8 cellular contexts compared by ENCODE assay signal in genomic region chr1:51878307-51878615, GRCh38. TPM values are rescaled to one million over a fixed set of nuclear protein-coding genes. Genes with fewer than 3 reads are reported as not detected.
DNase-seq lines count a peak whose midpoint lies in the region; ATAC-seq, FAIRE-seq and TF ChIP-seq lines count a peak whose summit lies in the region.

No MANE protein-coding gene starts in this region.

- H3K36me3 ChIP-seq in BLaER1, result peaks cover 17% of the 10 kb centered on the region
- H3K36me3 ChIP-seq in mesenchymal stem cell (ENCODE audit: control insufficient read depth in 1 of 2, insufficient read depth in 2 of 2, low read depth in 1 of 2, low read length in 2 of 2), result peaks cover 3 to 4% of the 10 kb centered on the region in 2 experiments

- H3K4ac ChIP-seq in mesenchymal stem cell (ENCODE audit: low read depth in 1 of 2, low read length in 2 of 2), result peak overlapping the region; percentile 88 to 96

- no peaks in the 10 kb centered on the region for H3K9me3 Mint-ChIP-seq in WTC11
- H3K9me3 Mint-ChIP-seq in activated T-cell treated with anti-CD3 and anti-CD28 coated beads, Interleukin-2, amount 50 U/mL, for 72 hours, result no peaks in the 10 kb centered on the region

- H3K14ac ChIP-seq in mesenchymal stem cell (ENCODE audit: low read length in 2 of 2), result peak overlapping the region; percentile 87 to 91

- H2AK5ac ChIP-seq in mesenchymal stem cell (ENCODE audit: low read length, severe bottlenecking), result peak overlapping the region; percentile 20

- TF ChIP-seq POLR2A in H54 (IDR thresholded peaks at IDR 0.05; ENCODE audit: low read depth, low read length), result no peak

- peak; percentile 27 for ATAC-seq in HG02610 (IDR thresholded peaks at IDR 0.05; ENCODE audit: unreplicated experiment)
- ATAC-seq in WTC11, result peak; percentile 29
- ATAC-seq in activated T-cell treated with anti-CD3 and anti-CD28 coated beads, Interleukin-2, amount 50 U/mL, for 72 hours (replicated peaks in 1 of 2), result no peak

- peak overlapping the region; percentile 94 for H3K4me2 ChIP-seq in BLaER1
- H3K4me2 ChIP-seq in mesenchymal stem cell (ENCODE audit: low read length, poor library complexity, severe bottlenecking), result peak overlapping the region; percentile 14

- H3K4me3 ChIP-seq in BLaER1 (peak overlapping the region; percentile 86), mesenchymal stem cell (ENCODE audit: insufficient read depth in 1 of 2, low read depth in 1 of 2, low read length in 2 of 2) (peak overlapping the region; percentile 90 to 98)

- peak overlapping the region; percentile 91 for H4K91ac ChIP-seq in mesenchymal stem cell (ENCODE audit: low read length)

- no peak for FAIRE-seq in H54 (lab: Jason Lieb, UNC)

- no peak overlapping the region for H3K27ac Mint-ChIP-seq in WTC11
- H3K27ac Mint-ChIP-seq in activated T-cell treated with anti-CD3 and anti-CD28 coated beads, Interleukin-2, amount 50 U/mL, for 72 hours, result no peak overlapping the region

- peak overlapping the region; percentile 4 to 82 for H2BK12ac ChIP-seq in mesenchymal stem cell (ENCODE audit: low read length in 2 of 2)

- H3K4me1 ChIP-seq in BLaER1 (peaks cover 48% of the 10 kb centered on the region), mesenchymal stem cell (ENCODE audit: control insufficient read depth, insufficient read depth, low read depth, low read length) (peaks cover 8% of the 10 kb centered on the region)

- H3K27ac ChIP-seq in BLaER1 (peak overlapping the region; percentile 95), mesenchymal stem cell (ENCODE audit: low read length, poor library complexity, severe bottlenecking) (peak overlapping the region; percentile 98)

- H2AFZ ChIP-seq in mesenchymal stem cell (ENCODE audit: low read depth, low read length), result peak overlapping the region; percentile 83

- peaks cover 13% of the 10 kb centered on the region for H3K27me3 Mint-ChIP-seq in WTC11 (ENCODE audit: low read depth)
- peaks cover 21% of the 10 kb centered on the region for H3K27me3 Mint-ChIP-seq in activated T-cell treated with anti-CD3 and anti-CD28 coated beads, Interleukin-2, amount 50 U/mL, for 72 hours (ENCODE audit: low read depth)

- peaks cover 3% of the 10 kb centered on the region for H3K36me3 Mint-ChIP-seq in WTC11
- H3K36me3 Mint-ChIP-seq in activated T-cell treated with anti-CD3 and anti-CD28 coated beads, Interleukin-2, amount 50 U/mL, for 72 hours (ENCODE audit: insufficient read depth in 2 of 2), result no peaks in the 10 kb centered on the region

- H3K27me3 ChIP-seq in BLaER1 (no peaks in the 10 kb centered on the region), mesenchymal stem cell (ENCODE audit: control insufficient read depth in 1 of 2, insufficient read depth in 1 of 2, low read length in 2 of 2) (no peaks in the 10 kb centered on the region)

- POLR2A ChIA-PET in WTC11 (lab: Charles Lee), result no interaction called here

- H3K9ac ChIP-seq in BLaER1 (peak overlapping the region; percentile 96), mesenchymal stem cell (ENCODE audit: low read length) (peak overlapping the region; percentile 99)

- H4K8ac ChIP-seq in mesenchymal stem cell (ENCODE audit: low read length), result peak overlapping the region; percentile 97

- H2BK120ac ChIP-seq in mesenchymal stem cell (ENCODE audit: low read depth, low read length), result peak overlapping the region; percentile 86

- peaks cover 47% of the 10 kb centered on the region for H4K20me1 ChIP-seq in BLaER1

- H3K79me1 ChIP-seq in mesenchymal stem cell (replicated peaks; ENCODE audit: low read length, poor library complexity, severe bottlenecking), result peaks cover 2% of the 10 kb centered on the region

- H2BK15ac ChIP-seq in mesenchymal stem cell (ENCODE audit: low read depth, poor library complexity, severe bottlenecking), result peak overlapping the region; percentile 95

- H3K9me3 ChIP-seq in BLaER1 (no peaks in the 10 kb centered on the region), mesenchymal stem cell (ENCODE audit: control insufficient read depth, low read length) (no peaks in the 10 kb centered on the region)

- H3K4me3 Mint-ChIP-seq in WTC11, result no peak overlapping the region
- H3K4me3 Mint-ChIP-seq in activated T-cell treated with anti-CD3 and anti-CD28 coated beads, Interleukin-2, amount 50 U/mL, for 72 hours, result no peak overlapping the region

- no peak for TF ChIP-seq CTCF in WTC11 (IDR thresholded peaks at IDR 0.05)

- no peak for DNase-seq in WTC11 (ENCODE audit: low spot score)
- DNase-seq in mesenchymal stem cell, result no peak
- DNase-seq in H54 (ENCODE audit: insufficient read length, low spot score), result no peak
- no peak for DNase-seq in activated T-cell treated with anti-CD3 and anti-CD28 coated beads, Interleukin-2, amount 50 U/mL, for 72 hours
- DNase-seq in stimulated activated CD4-positive, alpha-beta T cell treated with anti-CD3 and anti-CD28 coated beads, Interleukin-4, amount 100 ng/mL, for 4 hours, result no peak
- DNase-seq in HCEC 1CT, result no peak

- H3K23ac ChIP-seq in mesenchymal stem cell (ENCODE audit: low read length in 2 of 2), result peak overlapping the region; percentile 47 to 91

- peak overlapping the region; percentile 80 for H2BK5ac ChIP-seq in mesenchymal stem cell (ENCODE audit: low read depth, low read length, poor library complexity, severe bottlenecking)

- CTCF ChIA-PET in WTC11 (lab: Charles Lee), result no interaction called here

- 0% methylated on average over 17 of the region's 17 CpGs for WGBS in mesenchymal stem cell

- peak overlapping the region; percentile 96 to 99 for H3K18ac ChIP-seq in mesenchymal stem cell (ENCODE audit: low read depth in 1 of 2, low read length in 2 of 2)

- H3K4me1 Mint-ChIP-seq in WTC11, result peaks cover 17% of the 10 kb centered on the region
- peaks cover 46% of the 10 kb centered on the region for H3K4me1 Mint-ChIP-seq in activated T-cell treated with anti-CD3 and anti-CD28 coated beads, Interleukin-2, amount 50 U/mL, for 72 hours (ENCODE audit: low read depth)

TF ChIP-seq in WTC11, 78 proteins besides CTCF, POLR2A, EP300 and RAD21:
- TF ChIP-seq FOXP4 (CRISPR knock-in tag; IDR thresholded peaks at IDR 0.05) (peak; percentile 73; the same call in 1 of the 2 replicates), JUN (CRISPR knock-in tag; IDR thresholded peaks at IDR 0.05) (0 out of 2 replicates have a peak, but pooled peaks have one; percentile 30), ESRRA (CRISPR knock-in tag; IDR thresholded peaks at IDR 0.05; ENCODE audit: borderline replicate concordance) (no peak), MYBL2 (CRISPR knock-in tag; IDR thresholded peaks at IDR 0.05) (no peak), TP53 (CRISPR knock-in tag; IDR thresholded peaks at IDR 0.05) (no peak), TCF7 (CRISPR knock-in tag; IDR thresholded peaks at IDR 0.05; ENCODE audit: low read depth) (0 out of 2 replicates have a peak, but pooled peaks have one; percentile 8)
TF ChIP-seq in WTC11: peak in this region for 3.

RNA-seq across cellular contexts. Expression of gene NRDC, which starts 0.3 kb away (rescaled TPM):
- 172 to 201 TPM (median 179 TPM) in 3 replicates for total RNA-seq in WTC11 (2021)
- polyA plus RNA-seq in mesenchymal stem cell (2013, experiment 1 of 2), result 102 TPM
- 96.9 TPM for polyA plus RNA-seq in mesenchymal stem cell (2013, experiment 2 of 2)
- total RNA-seq in activated T-cell treated with anti-CD3 and anti-CD28 coated beads, Interleukin-2, amount 50 U/mL, for 72 hours, result 100 to 1,000 TPM; 209 to 226 TPM

Comparison
In these comparisons a context has a peak if more than half of its experiments do, and no peak if none do; other contexts are left out.
1. ATAC-seq: peak in HG02610 (single experiment) and WTC11 (single experiment); none in activated T-cell treated with anti-CD3 and anti-CD28 coated beads, Interleukin-2, amount 50 U/mL, for 72 hours (0 of 2).